1 cellular context compared by ENCODE assay signal in genomic region chr6:13624871-13625288, GRCh38.
A peak's percentile ranks its signal among the peaks of the same experiment; 100 is the strongest.
TF ChIP-seq lines count a peak whose summit lies in the region.

No MANE protein-coding gene starts in this region.

TF ChIP-seq in K562, 482 proteins besides CTCF, POLR2A, EP300 and RAD21 (continued from another document):
- TF ChIP-seq SMAD4 (CRISPR knock-in tag; conservative IDR thresholded peaks at IDR 0.05) (no peak), ZBTB33 (CRISPR knock-in tag; IDR thresholded peaks at IDR 0.05) (no peak), ETS2 (tag; IDR thresholded peaks at IDR 0.05; ENCODE audit: borderline replicate concordance, poor library complexity, severe bottlenecking) (no peak), ID3 (CRISPR knock-in tag; IDR thresholded peaks at IDR 0.05) (no peak), ID3 (tag; IDR thresholded peaks at IDR 0.05) (no peak), FOXA3 (CRISPR knock-in tag; conservative IDR thresholded peaks at IDR 0.05 in 1 of 2, IDR thresholded peaks at IDR 0.05 in 1 of 2) (no peak), ETS1 (conservative IDR thresholded peaks at IDR 0.05; ENCODE audit: control insufficient read depth, low read depth, low read length) (no peak), PML (IDR thresholded peaks at IDR 0.05; ENCODE audit: low read length) (no peak), ILF3 (IDR thresholded peaks at IDR 0.05; ENCODE audit: borderline replicate concordance) (no peak), IRF1 (CRISPR knock-in tag; IDR thresholded peaks at IDR 0.05; ENCODE audit: borderline replicate concordance) (no peak), ZFX (CRISPR knock-in tag; IDR thresholded peaks at IDR 0.05) (no peak), ZNF23 (CRISPR knock-in tag; IDR thresholded peaks at IDR 0.05) (no peak), NONO (IDR thresholded peaks at IDR 0.05; ENCODE audit: low read depth in 2 of 2, low read length in 1 of 2) (no peak), ZNF347 (CRISPR knock-in tag; IDR thresholded peaks at IDR 0.05; ENCODE audit: low read depth) (no peak), CBFB (CRISPR knock-in tag; IDR thresholded peaks at IDR 0.05) (no peak), FOXJ2 (tag; IDR thresholded peaks at IDR 0.05) (no peak), AFF4 (CRISPR knock-in tag; IDR thresholded peaks at IDR 0.05) (0 out of 2 replicates have a peak, but pooled peaks have one; percentile 56), ZNF140 (CRISPR knock-in tag; IDR thresholded peaks at IDR 0.05) (no peak), CHAMP1 (IDR thresholded peaks at IDR 0.05) (0 out of 2 replicates have a peak, but pooled peaks have one; percentile 20), SP1 (CRISPR knock-in tag; IDR thresholded peaks at IDR 0.05) (no peak), ESRRB (CRISPR knock-in tag; IDR thresholded peaks at IDR 0.05; ENCODE audit: borderline replicate concordance) (no peak), HNRNPK (IDR thresholded peaks at IDR 0.05; ENCODE audit: low read depth, low read length, poor library complexity, severe bottlenecking) (no peak), POLR3A (IDR thresholded peaks at IDR 0.05; ENCODE audit: borderline replicate concordance, extremely low read depth, insufficient read depth, insufficient read length) (no peak), ZNF280B (CRISPR knock-in tag; IDR thresholded peaks at IDR 0.05) (no peak), ZBTB7A (IDR thresholded peaks at IDR 0.05; ENCODE audit: borderline replicate concordance, control insufficient read depth, low read depth, low read length) (no peak), ZC3H11A (IDR thresholded peaks at IDR 0.05; ENCODE audit: low read depth, low read length) (no peak), KLF10 (CRISPR knock-in tag; IDR thresholded peaks at IDR 0.05) (no peak), NFXL1 (CRISPR knock-in tag; IDR thresholded peaks at IDR 0.05) (no peak), ZEB2 (IDR thresholded peaks at IDR 0.05) (0 out of 2 replicates have a peak, but pooled peaks have one; percentile 31), ZBTB34 (CRISPR knock-in tag; IDR thresholded peaks at IDR 0.05) (no peak), U2AF1 (optimal IDR thresholded peaks at IDR 0.05; ENCODE audit: low read depth, low read length) (no peak), PTTG1 (tag; IDR thresholded peaks at IDR 0.05; ENCODE audit: low read depth) (no peak), ZNF263 (CRISPR knock-in tag; IDR thresholded peaks at IDR 0.05; ENCODE audit: borderline replicate concordance) (no peak), ESRRA (IDR thresholded peaks at IDR 0.05; ENCODE audit: borderline replicate concordance, low read depth) (no peak), ATF2 (CRISPR knock-in tag; IDR thresholded peaks at IDR 0.05) (no peak)
